8 cellular contexts compared by ENCODE assay signal in genomic region chr20:34834459-34834893, GRCh38. TPM values are rescaled to one million over a fixed set of nuclear protein-coding genes. Genes with fewer than 3 reads are reported as not detected.
DNase-seq lines count a peak whose midpoint lies in the region; ATAC-seq and TF ChIP-seq lines count a peak whose summit lies in the region.

No MANE protein-coding gene starts in this region.

- DNase-seq in CD4-positive, CD25-positive, alpha-beta regulatory T cell, result peak in 2 of 3 donors; percentile 58 to 59
- DNase-seq in NCI-H526 (lab: John Stamatoyannopoulos, UW) (peak; percentile 75 to 93), choroid plexus epithelial cell (ENCODE audit: low read depth) (peak; percentile 60), myocyte (ENCODE audit: low read depth) (peak; percentile 43), H7 (no peak)
- DNase-seq in stimulated activated CD8-positive, alpha-beta memory T cell treated with anti-CD3 and anti-CD28 coated beads, Interleukin-4, amount 100 ng/mL, for 48 hours, result no peak
- no peak for DNase-seq in activated T-cell treated with anti-CD3 and anti-CD28 coated beads, Interleukin-2, amount 50 U/mL, for 72 hours

- no peak overlapping the region for H3K27ac Mint-ChIP-seq in CD4-positive, CD25-positive, alpha-beta regulatory T cell
- H3K27ac Mint-ChIP-seq in activated T-cell treated with anti-CD3 and anti-CD28 coated beads, Interleukin-2, amount 50 U/mL, for 72 hours, result no peak overlapping the region

- H3K9me3 ChIP-seq in CD4-positive, CD25-positive, alpha-beta regulatory T cell (ENCODE audit: control insufficient read depth in 2 of 2, low read length in 2 of 2), result no peaks in the 10 kb centered on the region
- H3K9me3 ChIP-seq in HEK293 (ENCODE audit: control insufficient read depth, insufficient read depth, low read depth, low read length), result no peaks in the 10 kb centered on the region

- peak in 1 of 2 donors; percentile 42 for ATAC-seq in CD4-positive, CD25-positive, alpha-beta regulatory T cell (ENCODE audit: low read depth in 2 of 2)
- ATAC-seq in activated T-cell treated with anti-CD3 and anti-CD28 coated beads, Interleukin-2, amount 50 U/mL, for 72 hours (replicated peaks in 1 of 2), result no peak

- POLR2A ChIA-PET in HEK293 (lab: Yijun Ruan, JAX), result no interaction called here

- CTCF ChIA-PET in HEK293 (lab: Yijun Ruan, JAX), result interaction anchor here (0.6 to 1.1 kb wide), 9 partner anchors 12 to 631 kb away, joined by 3 to 4 read pairs (median 3); no protein-coding TSS in a partner anchor

- H3K4me1 Mint-ChIP-seq in CD4-positive, CD25-positive, alpha-beta regulatory T cell, result peaks cover 0 to 6% (median under 1%) of the 10 kb centered on the region in 4 donors
- peaks cover 5% of the 10 kb centered on the region for H3K4me1 Mint-ChIP-seq in activated T-cell treated with anti-CD3 and anti-CD28 coated beads, Interleukin-2, amount 50 U/mL, for 72 hours (ENCODE audit: low read depth)

- no peak overlapping the region for H3K4me3 ChIP-seq in CD4-positive, CD25-positive, alpha-beta regulatory T cell (ENCODE audit: low read depth, low read length)
- H3K4me3 ChIP-seq in HEK293 (ENCODE audit: low read depth, low read length) (0 out of 2 replicates have a peak overlapping the region, but pooled peaks have one; percentile 4), choroid plexus epithelial cell (ENCODE audit: low read depth, low read length) (no peak overlapping the region), H7 (ENCODE audit: insufficient read depth, low read depth, low read length) (no peak overlapping the region)

- H3K36me3 ChIP-seq in CD4-positive, CD25-positive, alpha-beta regulatory T cell (ENCODE audit: control insufficient read depth, insufficient read depth, low read length), result no peaks in the 10 kb centered on the region
- no peaks in the 10 kb centered on the region for H3K36me3 ChIP-seq in HEK293 (ENCODE audit: control insufficient read depth in 2 of 2, insufficient read depth in 1 of 2, low read length in 2 of 2)
- H3K36me3 ChIP-seq in H7 (replicated peaks; ENCODE audit: control insufficient read depth, insufficient read depth, low read length), result no peaks in the 10 kb centered on the region

- H3K27me3 Mint-ChIP-seq in CD4-positive, CD25-positive, alpha-beta regulatory T cell, result peaks cover 50% of the 10 kb centered on the region
- peaks cover 25% of the 10 kb centered on the region for H3K27me3 Mint-ChIP-seq in activated T-cell treated with anti-CD3 and anti-CD28 coated beads, Interleukin-2, amount 50 U/mL, for 72 hours (ENCODE audit: low read depth)

- peaks cover 10% of the 10 kb centered on the region for H3K27me3 ChIP-seq in CD4-positive, CD25-positive, alpha-beta regulatory T cell (ENCODE audit: control insufficient read depth, insufficient read depth, low read length)
- H3K27me3 ChIP-seq in H7 (ENCODE audit: control insufficient read depth, insufficient read depth, low read length), result peaks cover 2% of the 10 kb centered on the region; the same call in 1 of the 2 replicates

- H3K9me3 Mint-ChIP-seq in CD4-positive, CD25-positive, alpha-beta regulatory T cell, result peaks cover 0 to 1% (median 0%) of the 10 kb centered on the region in 7 donors
- H3K9me3 Mint-ChIP-seq in activated T-cell treated with anti-CD3 and anti-CD28 coated beads, Interleukin-2, amount 50 U/mL, for 72 hours, result no peaks in the 10 kb centered on the region

- TF ChIP-seq CTCF in HEK293 (tag by site-specific recombination; IDR thresholded peaks at IDR 0.05) (no peak), choroid plexus epithelial cell (conservative IDR thresholded peaks at IDR 0.05; ENCODE audit: low read depth, low read length) (peak; percentile 34)

- no peak overlapping the region for H3K27ac ChIP-seq in CD4-positive, CD25-positive, alpha-beta regulatory T cell (ENCODE audit: insufficient read depth, low read length, poor library complexity, severe bottlenecking)
- no peak overlapping the region for H3K27ac ChIP-seq in HEK293 (ENCODE audit: extremely low read depth, low read depth, low read length)

- H3K4me3 Mint-ChIP-seq in CD4-positive, CD25-positive, alpha-beta regulatory T cell, result peak overlapping the region in 1 of 4 donors; percentile 1
- no peak overlapping the region for H3K4me3 Mint-ChIP-seq in activated T-cell treated with anti-CD3 and anti-CD28 coated beads, Interleukin-2, amount 50 U/mL, for 72 hours

- H3K36me3 Mint-ChIP-seq in CD4-positive, CD25-positive, alpha-beta regulatory T cell, result no peaks in the 10 kb centered on the region
- H3K36me3 Mint-ChIP-seq in activated T-cell treated with anti-CD3 and anti-CD28 coated beads, Interleukin-2, amount 50 U/mL, for 72 hours (ENCODE audit: insufficient read depth in 2 of 2), result no peaks in the 10 kb centered on the region

- no peaks in the 10 kb centered on the region for H3K4me1 ChIP-seq in CD4-positive, CD25-positive, alpha-beta regulatory T cell (ENCODE audit: control insufficient read depth, insufficient read depth, low read length, poor library complexity, severe bottlenecking)
- H3K4me1 ChIP-seq in HEK293 (ENCODE audit: control insufficient read depth, insufficient read depth, low read length), result no peaks in the 10 kb centered on the region

TF ChIP-seq in HEK293, 187 proteins besides CTCF, POLR2A, EP300 and RAD21:
- no peak for TF ChIP-seq ZNF133 (tag by site-specific recombination; IDR thresholded peaks at IDR 0.05)
- no peak for TF ChIP-seq ZBTB49 (tag by site-specific recombination; IDR thresholded peaks at IDR 0.05; ENCODE audit: low read depth)
- no peak for TF ChIP-seq ZNF707 (tag by site-specific recombination; IDR thresholded peaks at IDR 0.05)
- TF ChIP-seq ZNF654 (tag by site-specific recombination; IDR thresholded peaks at IDR 0.05; ENCODE audit: low read depth), result peak; percentile 85
- no peak for TF ChIP-seq ZNF248 (tag by site-specific recombination; IDR thresholded peaks at IDR 0.05)
- TF ChIP-seq ZNF324 (tag by site-specific recombination; IDR thresholded peaks at IDR 0.05), result no peak
- no peak for TF ChIP-seq ZFP3 (tag by site-specific recombination; IDR thresholded peaks at IDR 0.05; ENCODE audit: low read depth)
- no peak for TF ChIP-seq KLF16 (tag by site-specific recombination; IDR thresholded peaks at IDR 0.05)

RNA-seq across cellular contexts. Expression of gene NCOA6, which starts 9.0 kb away (rescaled TPM):
- total RNA-seq in CD4-positive, CD25-positive, alpha-beta regulatory T cell, result 31.5 TPM
- 1 to 10 TPM; 1.7 to 4.0 (median 3.5) TPM for polyA plus RNA-seq in CD4-positive, CD25-positive, alpha-beta regulatory T cell
- total RNA-seq in myocyte, result 8.9 and 10.5 TPM in 2 replicates
- 13.6 TPM for polyA plus RNA-seq in myocyte (2012)
- 3.7 and 5.4 TPM in 2 replicates for total RNA-seq in H7 (2014; rRNA removed; shearing (Covaris generic))
- total RNA-seq in activated T-cell treated with anti-CD3 and anti-CD28 coated beads, Interleukin-2, amount 50 U/mL, for 72 hours, result 10 to 100 TPM; 28.9 to 34.9 TPM

RNA-seq across cellular contexts. Expression of gene GGT7, which starts 38.2 kb away (rescaled TPM):
- 20.9 TPM for total RNA-seq in CD4-positive, CD25-positive, alpha-beta regulatory T cell
- polyA plus RNA-seq in CD4-positive, CD25-positive, alpha-beta regulatory T cell, result 1 to 10 TPM; 3.9 to 6.9 (median 5.4) TPM
- total RNA-seq in myocyte, result 3.1 and 4.0 TPM in 2 replicates
- polyA plus RNA-seq in myocyte (2012), result 10.2 TPM
- total RNA-seq in H7 (2014; rRNA removed; shearing (Covaris generic)), result 3.8 and 6.1 TPM in 2 replicates
- 10 to 100 TPM; 20.8 to 23.1 TPM for total RNA-seq in activated T-cell treated with anti-CD3 and anti-CD28 coated beads, Interleukin-2, amount 50 U/mL, for 72 hours

RNA-seq across cellular contexts. Expression of gene ACSS2, which starts 41.9 kb away (rescaled TPM):
- total RNA-seq in CD4-positive, CD25-positive, alpha-beta regulatory T cell, result 8.8 TPM
- polyA plus RNA-seq in CD4-positive, CD25-positive, alpha-beta regulatory T cell, result 10 to 100 TPM in 3 of 4 donors, 1 to 10 TPM in 1; 8.8 to 14.1 (median 12.8) TPM
- total RNA-seq in myocyte, result 40.4 and 43.6 TPM in 2 replicates
- 20.1 TPM for polyA plus RNA-seq in myocyte (2012)
- 14.6 and 21.9 TPM in 2 replicates for total RNA-seq in H7 (2014; rRNA removed; shearing (Covaris generic))
- 10 to 100 TPM; 61.1 to 78.2 TPM for total RNA-seq in activated T-cell treated with anti-CD3 and anti-CD28 coated beads, Interleukin-2, amount 50 U/mL, for 72 hours

Comparison
In these comparisons a context has a peak if more than half of its experiments do, and no peak if none do; other contexts are left out.
1. DNase-seq: peak in CD4-positive, CD25-positive, alpha-beta regulatory T cell (2 of 3), NCI-H526 (2 of 2), choroid plexus epithelial cell (single experiment) and myocyte (single experiment); none in H7 (single experiment), stimulated activated CD8-positive, alpha-beta memory T cell treated with anti-CD3 and anti-CD28 coated beads, Interleukin-4, amount 100 ng/mL, for 48 hours (single experiment) and activated T-cell treated with anti-CD3 and anti-CD28 coated beads, Interleukin-2, amount 50 U/mL, for 72 hours (0 of 2).